1 cellular context compared by ENCODE assay signal in the genomic region with DNA sequence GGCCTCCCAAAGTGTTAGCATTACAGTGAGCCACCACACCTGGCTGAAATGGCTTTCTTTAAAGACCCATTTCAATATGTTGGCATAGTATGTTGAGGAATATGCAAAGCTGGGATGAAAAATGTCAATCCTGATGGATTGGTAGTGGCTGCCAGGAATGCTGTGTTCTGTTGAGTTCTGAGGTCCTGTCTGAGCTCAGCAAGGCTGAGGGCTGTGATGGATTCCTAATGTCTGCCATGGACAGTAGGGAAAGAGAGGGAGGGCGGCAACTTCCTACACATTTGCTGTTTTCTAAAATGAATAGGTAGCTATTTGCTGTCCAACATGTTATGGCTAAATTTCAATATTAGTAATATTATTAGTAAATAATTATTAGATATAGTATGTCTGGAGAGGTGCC.
TF ChIP-seq lines count a peak whose summit lies in the region.

No MANE protein-coding gene starts in this region.

TF ChIP-seq in K562, 482 proteins besides CTCF, POLR2A, EP300 and RAD21:
- TF ChIP-seq NCOA4 (IDR thresholded peaks at IDR 0.05; ENCODE audit: partially characterized antibody) (no peak), DACH1 (IDR thresholded peaks at IDR 0.05; ENCODE audit: partially characterized antibody) (peak; percentile 80)
